Comparison of ENCODE assay signal across 24 cellular contexts in the genomic region with DNA sequence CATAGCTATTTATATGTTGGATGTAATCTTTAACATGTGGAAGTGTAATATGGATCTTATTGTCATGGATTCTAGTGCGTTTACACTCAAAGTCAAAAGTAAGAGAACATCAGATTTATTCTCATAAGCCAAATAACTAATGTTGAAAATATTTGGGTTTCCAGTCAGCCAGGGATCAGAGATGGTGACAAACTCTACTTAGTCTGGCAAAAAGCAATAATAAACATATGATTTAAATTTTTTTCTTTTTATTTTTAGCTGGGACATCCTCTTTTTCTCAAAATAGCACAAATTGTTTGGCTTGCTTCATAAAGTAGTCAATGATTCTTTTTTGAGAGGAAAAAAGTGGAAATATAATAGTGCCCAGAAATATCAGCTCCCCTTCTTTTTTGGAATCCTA.
"Had no signal": no experiment of that assay in that cellular context is flagged by ENCODE, and none has a peak within 500 bp of the region (broad histone marks: within the 10 kb centered on the region; RNA-seq: fewer than 3 reads in every experiment).

No MANE protein-coding gene starts in this region.

- DNase-seq: activated B cell treated with CpG ODN at 0.5 μM for 24 hours; activated CD4-positive, alpha-beta memory T cell treated with anti-CD3 and anti-CD28 coated beads for 36 hours; activated CD4-positive, alpha-beta T cell treated with anti-CD3 and anti-CD28 coated beads for 4 hours; activated gamma-delta T cell treated with Interleukin-2 at 50 U/mL for 16 hours; activated T-cell treated with anti-CD3 and anti-CD28 coated beads for 4 hours; endodermal cell; glutamatergic neuron; hypothalamus; left lung; midbrain; posterior cingulate gyrus; retina; stimulated activated CD4-positive, alpha-beta T cell treated with anti-CD3 and anti-CD28 coated beads, Interleukin-12 subunit alpha, Interleukin-12 subunit beta, amount 100 ng/mL, for 4 hours; stimulated activated CD4-positive, alpha-beta T cell treated with anti-CD3 and anti-CD28 coated beads, Interleukin-1b, Interleukin-23, amount 100 ng/mL, for 48 hours; stimulated activated CD8-positive, alpha-beta memory T cell treated with anti-CD3 and anti-CD28 coated beads, Interleukin-4, amount 100 ng/mL, for 48 hours; stimulated activated naive CD4-positive, alpha-beta T cell treated with Interleukin-2 at 50 U/mL for 16 hours; substantia nigra; T-helper 1 cell; T-helper 9 cell; trophoblast cell had no signal

- H3K36me3 ChIP-seq: cardiac muscle cell, left lung, vagina had no signal

- ATAC-seq: activated naive CD4-positive, alpha-beta T cell treated with anti-CD3 and anti-CD28 coated beads, Interleukin-2, amount 50 U/mL, for 72 hours; left lung had no signal

- H3K4me1 ChIP-seq: left lung had no signal

- H3K4me3 ChIP-seq: cardiac muscle cell, left lung, vagina had no signal

- H3K9me3 ChIP-seq: left lung, vagina had no signal

- H3K27ac ChIP-seq: cardiac muscle cell, left lung had no signal

- FAIRE-seq: keratinocyte had no signal
